19 cellular contexts compared by ENCODE assay signal in the genomic region with DNA sequence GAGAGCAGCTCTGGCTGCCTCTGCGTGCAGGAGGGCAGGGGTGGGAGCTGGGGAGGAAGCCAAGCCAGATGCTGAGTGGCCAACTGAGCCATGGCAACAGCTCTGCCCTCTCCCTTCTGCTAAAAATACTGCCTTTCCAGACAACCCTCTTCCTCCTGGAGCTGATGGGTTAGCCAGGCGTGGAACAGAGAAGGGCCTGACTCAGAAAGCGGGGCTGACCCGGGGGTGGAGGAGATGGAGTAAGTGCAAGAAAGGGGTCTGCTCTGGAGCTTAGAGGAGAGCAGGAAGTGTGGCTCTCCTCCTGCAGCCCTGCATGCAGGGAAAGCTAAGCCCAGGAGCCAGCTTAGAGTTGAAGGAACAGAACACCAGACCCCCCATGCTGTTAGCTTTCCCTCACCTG.
"Had no signal": no experiment of that assay in that cellular context is flagged by ENCODE, and none has a peak within 500 bp of the region (broad histone marks: within the 10 kb centered on the region; RNA-seq: fewer than 3 reads in every experiment).

No MANE protein-coding gene starts in this region.

- H3K27ac ChIP-seq: body of pancreas, foreskin keratinocyte, left ventricle myocardium inferior, neural progenitor cell, thoracic aorta, VCaP had no signal

- DNase-seq: activated CD4-positive, alpha-beta memory T cell treated with anti-CD3 and anti-CD28 coated beads, Interleukin-2, amount 10 ng/mL, durations not matched to agents 7 days and 5 days; activated CD4-positive, alpha-beta T cell treated with anti-CD3 and anti-CD28 coated beads, Interleukin-2, amount 10 ng/mL, durations not matched to agents 24 days and 14 days; activated effector memory CD4-positive, alpha-beta T cell treated with anti-CD3 and anti-CD28 coated beads, Interleukin-2, amount 50 U/mL, for 16 hours; activated naive CD4-positive, alpha-beta T cell treated with anti-CD3 and anti-CD28 coated beads, Interleukin-2, amount 10 ng/mL, durations not matched to agents 7 days and 5 days; body of pancreas; dermis blood vessel endothelial cell; effector memory CD4-positive, alpha-beta T cell; foreskin keratinocyte; kidney; left ventricle myocardium inferior; naive thymus-derived CD8-positive, alpha-beta T cell; retina; stimulated activated CD4-positive, alpha-beta T cell treated with anti-CD3 and anti-CD28 coated beads, Interleukin-4, amount 100 ng/mL, for 1 hour; stimulated activated naive CD4-positive, alpha-beta T cell had no signal

- ATAC-seq: activated CD4-positive, CD25-positive, alpha-beta regulatory T cell treated with anti-CD3 and anti-CD28 coated beads, Interleukin-2, amount 50 U/mL, for 24 hours; body of pancreas; foreskin keratinocyte; naive thymus-derived CD8-positive, alpha-beta T cell had no signal

- H3K27me3 Mint-ChIP-seq: type B pancreatic cell had no signal

- H3K36me3 Mint-ChIP-seq: activated naive CD4-positive, alpha-beta T cell treated with anti-CD3 and anti-CD28 coated beads, Interleukin-2, amount 10 ng/mL, durations not matched to agents 7 days and 5 days; naive thymus-derived CD8-positive, alpha-beta T cell; neural progenitor cell; type B pancreatic cell had no signal

- H3K4me3 ChIP-seq: body of pancreas, left ventricle myocardium inferior, neural progenitor cell, thoracic aorta had no signal

- H3K27me3 ChIP-seq: body of pancreas, foreskin keratinocyte, neural progenitor cell had no signal

- H3K4me1 Mint-ChIP-seq: activated CD4-positive, alpha-beta memory T cell treated with anti-CD3 and anti-CD28 coated beads, Interleukin-2, amount 10 ng/mL, durations not matched to agents 7 days and 5 days; activated CD4-positive, alpha-beta T cell treated with anti-CD3 and anti-CD28 coated beads, Interleukin-2, amount 10 ng/mL, durations not matched to agents 24 days and 14 days; activated naive CD4-positive, alpha-beta T cell treated with anti-CD3 and anti-CD28 coated beads, Interleukin-2, amount 10 ng/mL, durations not matched to agents 7 days and 5 days; naive thymus-derived CD8-positive, alpha-beta T cell had no signal

- H3K9me3 Mint-ChIP-seq: activated CD4-positive, alpha-beta memory T cell treated with anti-CD3 and anti-CD28 coated beads, Interleukin-2, amount 10 ng/mL, durations not matched to agents 7 days and 5 days; activated CD4-positive, alpha-beta T cell treated with anti-CD3 and anti-CD28 coated beads, Interleukin-2, amount 10 ng/mL, durations not matched to agents 24 days and 14 days; activated naive CD4-positive, alpha-beta T cell treated with anti-CD3 and anti-CD28 coated beads, Interleukin-2, amount 10 ng/mL, durations not matched to agents 7 days and 5 days; naive thymus-derived CD8-positive, alpha-beta T cell; neural progenitor cell; type B pancreatic cell had no signal

- H3K27ac Mint-ChIP-seq: activated CD4-positive, alpha-beta memory T cell treated with anti-CD3 and anti-CD28 coated beads, Interleukin-2, amount 10 ng/mL, durations not matched to agents 7 days and 5 days; activated CD4-positive, alpha-beta T cell treated with anti-CD3 and anti-CD28 coated beads, Interleukin-2, amount 10 ng/mL, durations not matched to agents 24 days and 14 days; activated naive CD4-positive, alpha-beta T cell treated with anti-CD3 and anti-CD28 coated beads, Interleukin-2, amount 10 ng/mL, durations not matched to agents 7 days and 5 days; naive thymus-derived CD8-positive, alpha-beta T cell; type B pancreatic cell had no signal

- H3K4me3 Mint-ChIP-seq: activated CD4-positive, alpha-beta memory T cell treated with anti-CD3 and anti-CD28 coated beads, Interleukin-2, amount 10 ng/mL, durations not matched to agents 7 days and 5 days; activated CD4-positive, alpha-beta T cell treated with anti-CD3 and anti-CD28 coated beads, Interleukin-2, amount 10 ng/mL, durations not matched to agents 24 days and 14 days; activated naive CD4-positive, alpha-beta T cell treated with anti-CD3 and anti-CD28 coated beads, Interleukin-2, amount 10 ng/mL, durations not matched to agents 7 days and 5 days; naive thymus-derived CD8-positive, alpha-beta T cell; neural progenitor cell; type B pancreatic cell had no signal
